ENCODE assay signal across 10 cellular contexts in the genomic region with DNA sequence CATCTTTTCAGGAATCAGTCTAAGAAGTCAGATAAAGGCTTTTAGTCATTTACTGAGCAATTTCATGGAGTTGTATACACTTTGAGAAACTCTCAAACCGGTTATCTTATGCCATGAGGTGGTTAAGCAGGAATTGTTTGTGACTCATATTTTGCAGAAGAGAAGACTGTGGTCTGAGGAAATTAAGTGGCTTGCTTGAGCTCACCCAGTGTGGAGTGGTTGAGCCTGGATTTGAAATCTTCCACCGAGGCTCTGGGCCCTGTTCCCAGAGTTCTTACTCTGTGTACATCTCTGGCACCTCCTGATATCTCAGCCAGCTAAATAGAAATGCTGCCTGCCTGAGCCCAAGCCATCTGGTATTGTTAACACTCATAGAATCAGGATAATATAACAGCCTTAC. TPM values are rescaled to one million over a fixed set of nuclear protein-coding genes. Genes with fewer than 3 reads are reported as not detected.
DNase-seq lines count a peak whose midpoint lies in the region; ATAC-seq and TF ChIP-seq lines count a peak whose summit lies in the region.
"Had no signal": no experiment of that assay in that cellular context is flagged by ENCODE, and none has a peak within 500 bp of the region (broad histone marks: within the 10 kb centered on the region; RNA-seq: fewer than 3 reads in every experiment).

No MANE protein-coding gene starts in this region.

- H3K18ac ChIP-seq in H9 (ENCODE audit: insufficient read length, low read depth, low read length) = no peak overlapping the region

- H3K9ac ChIP-seq in H9 (ENCODE audit: extremely low read depth, insufficient read length, low read length) = no peak overlapping the region

- H3K23ac ChIP-seq in H9 (ENCODE audit: insufficient read length, low read depth, low read length) = no peak overlapping the region

- H3K36me3 ChIP-seq in BJ (ENCODE audit: control insufficient read depth, insufficient read depth, low read length) (no peaks in the 10 kb centered on the region), MG63 (no peaks in the 10 kb centered on the region), transverse colon (no peaks in the 10 kb centered on the region)
- H3K36me3 ChIP-seq: neutrophil had no signal

- no peak overlapping the region for H3K56ac ChIP-seq in H9 (ENCODE audit: insufficient read length, low read depth, low read length)

- H2AFZ ChIP-seq in H9 (ENCODE audit: low read length) = no peak overlapping the region

- no peak overlapping the region for H2BK20ac ChIP-seq in H9 (ENCODE audit: low read depth, low read length, poor library complexity, severe bottlenecking)

- H3K4me1 Mint-ChIP-seq in T-helper 2 cell treated with Interferon-gamma antibody and Interleukin-4, amounts not matched to agents 5 μg/mL and 100 μg/mL, for 36 hours (ENCODE audit: low read depth) = peaks cover 26% of the 10 kb centered on the region
- H3K4me1 Mint-ChIP-seq in H9 = peaks cover 0 to 4% of the 10 kb centered on the region in 2 experiments; a peak in 2 of 4 replicates

- in situ Hi-C loops in transverse colon (cut with MboI; ENCODE audit: low pct_ligation_motif_present in 1 of 4, low pct_unique_long_range_greater_than_20kb in 1 of 4, low sequenced_read_pairs in 3 of 4) = no loop called here

- intact Hi-C loops in transverse colon (cut with DNase I; ENCODE audit: low total_unique reads) = loop anchor here (5.0 kb wide), 1 partner anchor 1509 kb away; no protein-coding TSS in a partner anchor

- no peaks in the 10 kb centered on the region for H3K79me2 ChIP-seq in H9 (ENCODE audit: insufficient read depth, low read length)

- H3K4me1 ChIP-seq in H9 (ENCODE audit: insufficient read depth, low read length) (no peaks in the 10 kb centered on the region), transverse colon (no peaks in the 10 kb centered on the region)

- no peaks in the 10 kb centered on the region for H3K9me3 Mint-ChIP-seq in T-helper 2 cell treated with Interferon-gamma antibody and Interleukin-4, amounts not matched to agents 5 μg/mL and 100 μg/mL, for 36 hours
- H3K9me3 Mint-ChIP-seq in H9 = no peaks in the 10 kb centered on the region

- H4K91ac ChIP-seq in H9 (ENCODE audit: insufficient read length, low read depth, low read length) = no peak overlapping the region

- no peak overlapping the region for H2BK12ac ChIP-seq in H9 (ENCODE audit: insufficient read length, low read depth, low read length)

- no peak overlapping the region for H3K27ac Mint-ChIP-seq in T-helper 2 cell treated with Interferon-gamma antibody and Interleukin-4, amounts not matched to agents 5 μg/mL and 100 μg/mL, for 36 hours
- H3K27ac Mint-ChIP-seq in H9 = no peak overlapping the region

- H3K27me3 ChIP-seq in BJ (ENCODE audit: control insufficient read depth, insufficient read depth, low read length) (no peaks in the 10 kb centered on the region), MG63 (no peaks in the 10 kb centered on the region), H9 (ENCODE audit: insufficient read depth, low read length) (no peaks in the 10 kb centered on the region), transverse colon (no peaks in the 10 kb centered on the region)
- H3K27me3 ChIP-seq: neutrophil had no signal

- DNase-seq in BJ (ENCODE audit: low read depth) = peak; percentile 65
- DNase-seq in MG63 = peak; percentile 96
- DNase-seq in cerebellar cortex (ENCODE audit: low spot score) = peak; percentile 92
- peak; percentile 78 for DNase-seq in myocyte (ENCODE audit: low read depth)
- no peak for DNase-seq in T-helper 2 cell treated with Interferon-gamma antibody and Interleukin-4, amounts not matched to agents 5 μg/mL and 100 μg/mL, for 36 hours (ENCODE audit: low spot score)
- no peak for DNase-seq in H9
- DNase-seq in transverse colon = no peak
- DNase-seq: NCI-H187 had no signal

- no CpG with 5 or more reads among the region's 2 CpGs for WGBS in H9 (ENCODE audit: extremely low coverage, insufficient read length, low lambda C conversion rate)
- 42% methylated on average over 2 of the region's 2 CpGs; no CpG with 5 or more reads in 1 of the 2 donors for WGBS in transverse colon (ENCODE audit: low coverage in 1 of 2), 2 donors

- no peak for ATAC-seq in GM21723 (IDR thresholded peaks at IDR 0.05; ENCODE audit: unreplicated experiment)

- no peak overlapping the region for H3K4me3 ChIP-seq in BJ (ENCODE audit: low read depth, low read length)
- H3K4me3 ChIP-seq in MG63 = no peak overlapping the region
- H3K4me3 ChIP-seq in transverse colon = no peak overlapping the region

- CTCF ChIA-PET in BJ (lab: Yijun Ruan, JAX) = no interaction called here

- no peak overlapping the region for H3K4me2 ChIP-seq in H9 (ENCODE audit: insufficient read depth, insufficient read length, low read length)

- no peak overlapping the region for H4K8ac ChIP-seq in H9 (replicated peaks; ENCODE audit: insufficient read length, low read depth, low read length)

- no peak for TF ChIP-seq POLR2A in transverse colon (IDR thresholded peaks at IDR 0.05)

- H3K27me3 Mint-ChIP-seq in T-helper 2 cell treated with Interferon-gamma antibody and Interleukin-4, amounts not matched to agents 5 μg/mL and 100 μg/mL, for 36 hours (ENCODE audit: low read depth) = no peaks in the 10 kb centered on the region
- H3K27me3 Mint-ChIP-seq in H9 (ENCODE audit: low read depth) = no peaks in the 10 kb centered on the region

- POLR2A ChIA-PET in BJ (lab: Charles Lee) = no interaction called here

- no peak overlapping the region for H3K4me3 Mint-ChIP-seq in T-helper 2 cell treated with Interferon-gamma antibody and Interleukin-4, amounts not matched to agents 5 μg/mL and 100 μg/mL, for 36 hours
- no peak overlapping the region for H3K4me3 Mint-ChIP-seq in H9

- H2AK5ac ChIP-seq in H9 (ENCODE audit: insufficient read length, low read length) = no peak overlapping the region

- H2BK15ac ChIP-seq in H9 (ENCODE audit: low read depth, low read length) = no peak overlapping the region

- TF ChIP-seq CTCF in BJ (IDR thresholded peaks at IDR 0.05; ENCODE audit: insufficient read depth, low read depth, low read length) = no peak
- no peak for TF ChIP-seq CTCF in H9 (conservative IDR thresholded peaks at IDR 0.05)
- no peak for TF ChIP-seq CTCF in transverse colon (IDR thresholded peaks at IDR 0.05)

- H3T11ph ChIP-seq in H9 (ENCODE audit: low read length) = no peak overlapping the region

- H3K14ac ChIP-seq in H9 (ENCODE audit: insufficient read depth, low read length) = no peak overlapping the region

- H2BK5ac ChIP-seq in H9 (ENCODE audit: insufficient read length, low read length) = no peak overlapping the region

- H4K5ac ChIP-seq in H9 (ENCODE audit: insufficient read length, low read depth, low read length) = no peak overlapping the region

- H4K20me1 ChIP-seq in H9 (ENCODE audit: control insufficient read depth, insufficient read depth, insufficient read length) = no peaks in the 10 kb centered on the region

- no peaks in the 10 kb centered on the region for H3K23me2 ChIP-seq in H9 (ENCODE audit: insufficient read length, low read depth, low read length, poor library complexity, severe bottlenecking)

- no peak overlapping the region for H3K4ac ChIP-seq in H9 (ENCODE audit: low read depth, low read length)

- no peaks in the 10 kb centered on the region for H3K9me3 ChIP-seq in MG63
- H3K9me3 ChIP-seq in H9 (ENCODE audit: control insufficient read depth, low read depth, low read length) = no peaks in the 10 kb centered on the region
- H3K9me3 ChIP-seq in transverse colon = no peaks in the 10 kb centered on the region
- H3K9me3 ChIP-seq: neutrophil had no signal

- no peak overlapping the region for H3K27ac ChIP-seq in H9 (ENCODE audit: insufficient read length, low read depth, low read length)
- H3K27ac ChIP-seq in transverse colon = no peak overlapping the region
- H3K27ac ChIP-seq: neutrophil had no signal

- H2BK120ac ChIP-seq in H9 (ENCODE audit: low read depth, low read length, poor library complexity, severe bottlenecking) = no peak overlapping the region

- H3K36me3 Mint-ChIP-seq in T-helper 2 cell treated with Interferon-gamma antibody and Interleukin-4, amounts not matched to agents 5 μg/mL and 100 μg/mL, for 36 hours (ENCODE audit: low read depth) = peaks cover 4% of the 10 kb centered on the region
- no peaks in the 10 kb centered on the region for H3K36me3 Mint-ChIP-seq in H9 (ENCODE audit: insufficient read depth in 1 of 3, low read depth in 3 of 3)

- no peak for TF ChIP-seq EP300 in transverse colon (IDR thresholded peaks at IDR 0.05; ENCODE audit: low read depth)

- H3K79me1 ChIP-seq in H9 (ENCODE audit: insufficient read depth, low read depth, low read length, poor library complexity, severe bottlenecking) = no peaks in the 10 kb centered on the region

RNA-seq across cellular contexts. Expression of gene BCL6, which starts 37.8 kb away (rescaled TPM):
- 14.1 and 17.4 TPM in 2 replicates for polyA plus RNA-seq in BJ (2011; rRNA removed)
- polyA minus RNA-seq in BJ (2011; rRNA and poly(A)+ RNA removed) = 32.3 and 36.7 TPM in 2 replicates
- 5.5 and 6.2 TPM in 2 replicates for total RNA-seq in MG63 (2014; rRNA removed; shearing (Covaris generic); ENCODE audit: low replicate concordance)
- total RNA-seq in myocyte = 86.6 and 95.7 TPM in 2 replicates
- polyA plus RNA-seq in myocyte (2012) = 22.3 TPM
- total RNA-seq in H9 (2021) = 3.4 and 4.1 TPM in 2 replicates
- total RNA-seq in transverse colon = 10 to 100 TPM; 18.7 to 65.5 (median 32.5) TPM

Comparison
In these comparisons a context has a peak if more than half of its experiments do, and no peak if none do; other contexts are left out.
1. DNase-seq: peak in BJ (single experiment), MG63 (single experiment), cerebellar cortex (single experiment) and myocyte (single experiment); none in T-helper 2 cell treated with Interferon-gamma antibody and Interleukin-4, amounts not matched to agents 5 μg/mL and 100 μg/mL, for 36 hours (single experiment), H9 (single experiment) and transverse colon (single experiment).